8 cellular contexts compared by ENCODE assay signal in genomic region chr3:49813497-49814174, GRCh38. TPM values are rescaled to one million over a fixed set of nuclear protein-coding genes. Genes with fewer than 3 reads are reported as not detected.
DNase-seq lines count a peak whose midpoint lies in the region; ATAC-seq and TF ChIP-seq lines count a peak whose summit lies in the region.

Gene UBA7 (minus strand): TSS chr3:49813953. CDS start chr3:49813787, 166 bp downstream.

- no peak for TF ChIP-seq EP300 in suprapubic skin (IDR thresholded peaks at IDR 0.05)

- H3K27ac ChIP-seq in lung (ENCODE audit: low read depth in 1 of 2, low read length in 1 of 2) = peak within 1 kb of the TSS; percentile 39 to 96
- peak within 1 kb of the TSS; percentile 42 for H3K27ac ChIP-seq in suprapubic skin

- H3K4me3 ChIP-seq in GM12875 (ENCODE audit: low read depth, low read length) (peak within 1 kb of the TSS; percentile 58), choroid plexus epithelial cell (ENCODE audit: low read depth, low read length) (peak within 1 kb of the TSS; percentile 64), lung (peak within 1 kb of the TSS; percentile 58), suprapubic skin (peak within 1 kb of the TSS; percentile 52)

- TF ChIP-seq CTCF in GM12875 (IDR thresholded peaks at IDR 0.05; ENCODE audit: borderline replicate concordance, insufficient read depth, low read depth, low read length) (no peak), choroid plexus epithelial cell (conservative IDR thresholded peaks at IDR 0.05; ENCODE audit: low read depth, low read length) (no peak), lung (IDR thresholded peaks at IDR 0.05; ENCODE audit: control extremely low read depth, extremely low read depth) (no peak), suprapubic skin (IDR thresholded peaks at IDR 0.05) (no peak)

- 8 to 10% methylated on average over 9 of the region's 9 CpGs for WGBS in lung, 2 donors
- WGBS in suprapubic skin = 10% methylated on average over 4 of the region's 9 CpGs

- DNase-seq in SW480 (ENCODE audit: low spot score) (peak; percentile 19), choroid plexus epithelial cell (ENCODE audit: low read depth) (peak; percentile 88), lung (ENCODE audit: low spot score) (peak; percentile 57), suprapubic skin (ENCODE audit: low spot score in 2 of 2) (no peak), GOT3 (lab: John Stamatoyannopoulos, UW) (no peak), DMS53 treated with DMSO at 0.1 percent for 48 hours (lab: John Stamatoyannopoulos, UW; ENCODE audit: unreplicated experiment) (no peak)

- H3K9me3 ChIP-seq in lung (ENCODE audit: control insufficient read depth in 2 of 2, insufficient read depth in 1 of 2, low read length in 1 of 2) = no peaks in the 10 kb centered on the region
- H3K9me3 ChIP-seq in suprapubic skin = no peaks in the 10 kb centered on the region

- H3K27me3 ChIP-seq in lung (ENCODE audit: control insufficient read depth, insufficient read depth) (no peaks in the 10 kb centered on the region), suprapubic skin (no peaks in the 10 kb centered on the region)

- no peak for TF ChIP-seq POLR2A in suprapubic skin (IDR thresholded peaks at IDR 0.05)

- peaks cover 0 to 28% of the 10 kb centered on the region in 2 donors for H3K36me3 ChIP-seq in lung (ENCODE audit: control insufficient read depth in 2 of 2, insufficient read depth in 2 of 2, low read length in 2 of 2)
- peaks cover 32% of the 10 kb centered on the region for H3K36me3 ChIP-seq in suprapubic skin

- peak; percentile 62 for ATAC-seq in HG02981 (IDR thresholded peaks at IDR 0.05; ENCODE audit: unreplicated experiment)
- peak; percentile 89 for ATAC-seq in lung (ENCODE audit: insufficient read depth, low FRiP score)

- H3K4me1 ChIP-seq in lung (ENCODE audit: control insufficient read depth in 2 of 2, insufficient read depth in 2 of 2, low read length in 2 of 2) (peaks cover 0 to 26% of the 10 kb centered on the region in 2 donors), suprapubic skin (peaks cover 24% of the 10 kb centered on the region)

RNA-seq across cellular contexts. Expression of gene UBA7, which starts in this region (rescaled TPM):
- total RNA-seq in lung = 100 to 1,000 TPM in 1 of 2 donors, 10 to 100 TPM in 1; 79.4 to 112 TPM
- polyA plus RNA-seq in lung = 10 to 100 TPM; 53.0 to 72.4 TPM
- total RNA-seq in suprapubic skin = 10 to 100 TPM; 15.3 to 54.4 (median 31.2) TPM

Comparison
In these comparisons a context has a peak if more than half of its experiments do, and no peak if none do; other contexts are left out.
1. DNase-seq: peak in SW480 (single experiment), choroid plexus epithelial cell (single experiment) and lung (single experiment); none in suprapubic skin (0 of 2), GOT3 (single experiment) and DMS53 treated with DMSO at 0.1 percent for 48 hours (single experiment).
2. Peak in every context shown above with its lines, with median percentiles within 50 percentile points of each other: H3K4me3 ChIP-seq.